In the genomic region with DNA sequence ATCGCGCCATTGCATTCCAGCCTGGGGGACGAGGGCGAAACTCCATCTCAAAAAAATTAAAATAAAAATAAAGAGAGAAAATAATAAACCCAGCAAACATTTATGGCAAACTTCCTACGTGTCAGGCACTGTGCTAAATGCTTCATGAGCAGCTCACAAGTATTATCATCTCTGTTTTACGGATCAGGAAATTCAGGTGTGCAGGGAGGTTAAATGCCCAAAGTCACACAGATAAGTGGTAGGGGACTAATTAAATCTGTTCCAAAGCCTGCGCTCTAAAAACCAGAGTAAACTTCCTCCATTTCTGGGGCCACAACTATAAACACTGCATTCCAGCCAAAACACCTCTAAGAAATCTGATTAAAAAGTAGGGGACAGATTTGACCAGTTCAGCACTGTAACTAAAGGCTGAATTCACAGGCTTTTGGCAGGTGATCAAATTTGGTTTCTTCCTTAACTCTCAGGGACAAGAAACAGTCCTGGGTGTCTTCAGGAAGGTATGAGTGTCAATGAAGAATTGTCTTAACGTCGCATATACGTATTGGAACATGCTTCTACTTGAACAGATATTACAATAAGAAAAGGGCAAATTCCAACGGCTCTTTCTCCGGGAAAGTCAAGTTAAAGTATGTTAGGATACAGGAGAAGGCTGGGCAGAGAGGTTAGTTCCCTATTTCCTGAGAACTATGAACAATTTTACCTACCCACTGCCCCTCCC, we compare ENCODE assay signal across 7 cellular contexts. TPM values are rescaled to one million over a fixed set of nuclear protein-coding genes. Genes with fewer than 3 reads are reported as not detected.
DNase-seq lines count a peak whose midpoint lies in the region; TF ChIP-seq lines count a peak whose summit lies in the region.

No MANE protein-coding gene starts in this region.

- peaks cover 6% of the 10 kb centered on the region for H3K36me3 ChIP-seq in HUES64 (ENCODE audit: insufficient read depth, low read length)
- peaks cover 9% of the 10 kb centered on the region for H3K36me3 ChIP-seq in iPS-20b (ENCODE audit: insufficient read depth, low read depth, low read length)
- H3K36me3 ChIP-seq in spleen, result peaks cover 0 to 14% (median 7%) of the 10 kb centered on the region in 6 donors

- DNase-seq in GM03348 (ENCODE audit: low spot score) (peak; percentile 6), spleen (no peak), NCI-H2029 (lab: John Stamatoyannopoulos, UW) (no peak)
- DNase-seq in NK-92 treated with Interleukin-12 subunit alpha and Interleukin-12 subunit beta, amount 100 ng/mL, for 24 hours (lab: John Stamatoyannopoulos, UW), result no peak

- H3K27ac ChIP-seq in HUES64 (ENCODE audit: low read depth, low read length) (peak overlapping the region; percentile 92), angular gyrus (ENCODE audit: low read depth, low read length) (peak overlapping the region; percentile 70), iPS-20b (ENCODE audit: low read length) (peak overlapping the region; percentile 76), spleen (peak overlapping the region; percentile 80 to 99 (median 98))

- H3K9ac ChIP-seq in HUES64 (ENCODE audit: low read depth, low read length), result peak overlapping the region; percentile 91
- H3K9ac ChIP-seq in iPS-20b (ENCODE audit: low read depth, low read length), result peak overlapping the region; percentile 92

- intact Hi-C loops in spleen (cut with DNase I; ENCODE audit: low total_unique reads), result loop anchor here (10.0 kb wide), 1 partner anchor 46 kb away; no protein-coding TSS in a partner anchor

- peak overlapping the region; percentile 89 for H3K4me3 ChIP-seq in HUES64 (ENCODE audit: low read length)
- peak overlapping the region; percentile 90 for H3K4me3 ChIP-seq in iPS-20b (ENCODE audit: low read length)
- peak overlapping the region; percentile 52 to 96 (median 80) for H3K4me3 ChIP-seq in spleen

- WGBS in HUES64, result 50% methylated on average over 8 of the region's 12 CpGs
- WGBS in spleen, 5 donors, result 34 to 39% (median 37%) methylated on average over 12 of the region's 12 CpGs

- H3K4me1 ChIP-seq in HUES64 (ENCODE audit: insufficient read depth, low read length) (0 out of 2 replicates have a peak, but pooled peaks cover 4% of the 10 kb centered on the region), iPS-20b (ENCODE audit: insufficient read depth, low read length) (peaks cover 6% of the 10 kb centered on the region; the same call in 1 of the 2 replicates), spleen (peaks cover 7 to 69% (median 16%) of the 10 kb centered on the region in 6 donors)

- H3K27me3 ChIP-seq in HUES64 (ENCODE audit: insufficient read depth, low read length) (no peaks in the 10 kb centered on the region), iPS-20b (ENCODE audit: insufficient read depth, low read length) (no peaks in the 10 kb centered on the region), spleen (replicated peaks in 1 of 7) (no peaks in the 10 kb centered on the region)

- no peaks in the 10 kb centered on the region for H3K9me3 ChIP-seq in HUES64 (ENCODE audit: insufficient read depth, low read depth, low read length)
- H3K9me3 ChIP-seq in iPS-20b (ENCODE audit: insufficient read depth, low read depth, low read length), result no peaks in the 10 kb centered on the region
- no peaks in the 10 kb centered on the region for H3K9me3 ChIP-seq in spleen

- TF ChIP-seq CTCF in spleen (IDR thresholded peaks at IDR 0.05 in 8 of 11, conservative IDR thresholded peaks at IDR 0.05 in 3 of 11), result no peak

- no peak for TF ChIP-seq POLR2A in spleen (IDR thresholded peaks at IDR 0.05)

RNA-seq across cellular contexts. Expression of a gene that starts 1.0 kb away (rescaled TPM):
- polyA plus RNA-seq in HUES64 (2013, experiment 1 of 2), result 25.2 TPM
- polyA plus RNA-seq in HUES64 (2013, experiment 2 of 2), result 29.5 TPM
- 10 to 100 TPM; 43.9 to 72.0 (median 60.7) TPM for total RNA-seq in spleen
- polyA plus RNA-seq in spleen, result 10 to 100 TPM; 20.5 to 31.3 (median 26.6) TPM

RNA-seq across cellular contexts. Expression of a gene that starts 32.8 kb away (rescaled TPM):
- 66.8 TPM for polyA plus RNA-seq in HUES64 (2013, experiment 1 of 2)
- 65.5 TPM for polyA plus RNA-seq in HUES64 (2013, experiment 2 of 2)
- 10 to 100 TPM; 50.7 to 74.0 (median 63.6) TPM for total RNA-seq in spleen
- 10 to 100 TPM in 2 of 3 donors, 1 to 10 TPM in 1; 8.9 to 15.7 (median 13.1) TPM for polyA plus RNA-seq in spleen

RNA-seq across cellular contexts. Expression of a gene that starts 33.3 kb away (rescaled TPM):
- 91.4 TPM for polyA plus RNA-seq in HUES64 (2013, experiment 1 of 2)
- 80.9 TPM for polyA plus RNA-seq in HUES64 (2013, experiment 2 of 2)
- 100 to 1,000 TPM; 107 to 136 (median 126) TPM for total RNA-seq in spleen
- 10 to 100 TPM; 45.0 to 70.5 (median 61.8) TPM for polyA plus RNA-seq in spleen

RNA-seq across cellular contexts. Expression of a gene that starts 40.7 kb away (rescaled TPM):
- 91.0 TPM for polyA plus RNA-seq in HUES64 (2013, experiment 1 of 2)
- 83.1 TPM for polyA plus RNA-seq in HUES64 (2013, experiment 2 of 2)
- 100 to 1,000 TPM; 211 to 381 (median 249) TPM for total RNA-seq in spleen
- polyA plus RNA-seq in spleen, result 100 to 1,000 TPM; 414 to 554 (median 480) TPM
